10 cellular contexts compared by ENCODE assay signal in genomic region chr7:26186364-26187311, GRCh38. TPM values are rescaled to one million over a fixed set of nuclear protein-coding genes. Genes with fewer than 3 reads are reported as not detected.
A peak's percentile ranks its signal among the peaks of the same experiment; 100 is the strongest.
DNase-seq lines count a peak whose midpoint lies in the region; ATAC-seq and TF ChIP-seq lines count a peak whose summit lies in the region.
"Had no signal": no experiment of that assay in that cellular context is flagged by ENCODE, and none has a peak within 500 bp of the region (broad histone marks: within the 10 kb centered on the region; RNA-seq: fewer than 3 reads in every experiment).

No MANE protein-coding gene starts in this region.

- H3K27ac ChIP-seq in cardiac muscle cell (peak overlapping the region; percentile 34), heart right ventricle (no peak overlapping the region), SK-N-MC (peak overlapping the region; percentile 82), epithelial cell of prostate (peak overlapping the region; percentile 20)

- H3K4me1 ChIP-seq in cardiac muscle cell (ENCODE audit: low read depth) (no peaks in the 10 kb centered on the region), heart right ventricle (peaks cover 0 to 73% (median 34%) of the 10 kb centered on the region in 9 donors)

- ATAC-seq in heart right ventricle, result no peak
- ATAC-seq in HG02885 (IDR thresholded peaks at IDR 0.05; ENCODE audit: poor library complexity, unreplicated experiment), result no peak

- no peak overlapping the region for H3K4me3 ChIP-seq in cardiac muscle cell
- H3K4me3 ChIP-seq in heart right ventricle, result no peak overlapping the region
- H3K4me3 ChIP-seq in SK-N-MC, result no peak overlapping the region

- H3K9ac ChIP-seq in SK-N-MC (ENCODE audit: insufficient read length), result no peak overlapping the region

- H3K36me3 ChIP-seq in cardiac muscle cell (peaks cover 33% of the 10 kb centered on the region), heart right ventricle (peaks cover 0 to 75% (median 42%) of the 10 kb centered on the region in 9 donors), SK-N-MC (ENCODE audit: insufficient read depth, low read length) (peaks cover 41% of the 10 kb centered on the region)

- DNase-seq in cardiac muscle cell (ENCODE audit: low read depth in 1 of 2, low spot score in 1 of 2), result no peak
- no peak for DNase-seq in heart right ventricle
- no peak for DNase-seq in SK-N-MC (ENCODE audit: low read depth, low spot score)
- DNase-seq in epithelial cell of prostate (ENCODE audit: low read depth, low spot score), result no peak
- DNase-seq in C1 segment of cervical spinal cord (lab: John Stamatoyannopoulos, UW), result no peak
- DNase-seq in kidney tubule cell (ENCODE audit: low spot score), result no peak
- no peak for DNase-seq in Ammon's horn (ENCODE audit: low spot score)
- DNase-seq: hypothalamus, NCI-H1048 had no signal

- H3K27me3 ChIP-seq in cardiac muscle cell (no peaks in the 10 kb centered on the region), heart right ventricle (no peaks in the 10 kb centered on the region)

- intact Hi-C loops in heart right ventricle (cut with DNase I), result loop anchor here in 1 of 10 donors (10.0 kb wide), 1 partner anchor 92 kb away; no protein-coding TSS in a partner anchor

- TF ChIP-seq CTCF in cardiac muscle cell (IDR thresholded peaks at IDR 0.05; ENCODE audit: low read depth, low read length) (no peak), heart right ventricle (IDR thresholded peaks at IDR 0.05) (no peak)

- H3K9me3 ChIP-seq in cardiac muscle cell (ENCODE audit: low read depth) (no peaks in the 10 kb centered on the region), heart right ventricle (no peaks in the 10 kb centered on the region), SK-N-MC (ENCODE audit: low read depth, low read length) (no peaks in the 10 kb centered on the region)

- 88 to 90% methylated on average over 5 of the region's 5 CpGs for whole genome bisulfite sequencing in heart right ventricle, 2 donors

RNA-seq across cellular contexts. Expression of gene HNRNPA2B1, which starts 13.9 kb away (rescaled TPM):
- total RNA-seq in cardiac muscle cell (247 and 450 TPM in 2 replicates), heart right ventricle (100 to 1,000 TPM; 364 to 445 (median 398) TPM)
- polyA plus RNA-seq in cardiac muscle cell (880 and 1,016 TPM in 2 replicates), heart right ventricle (100 to 1,000 TPM; 554 to 667 TPM)

RNA-seq across cellular contexts. Expression of gene CBX3, which starts 14.9 kb away (rescaled TPM):
- 188 and 223 TPM in 2 replicates for total RNA-seq in cardiac muscle cell
- 213 and 266 TPM in 2 replicates for polyA plus RNA-seq in cardiac muscle cell
- 10 to 100 TPM; 49.0 to 72.6 (median 58.6) TPM for total RNA-seq in heart right ventricle
- 10 to 100 TPM; 55.0 to 60.6 TPM for polyA plus RNA-seq in heart right ventricle

RNA-seq across cellular contexts. Expression of gene NFE2L3, which starts 34.6 kb away (rescaled TPM):
- total RNA-seq in cardiac muscle cell, result 2.1 TPM in 2 replicates
- 2.1 and 3.8 TPM in 2 replicates for polyA plus RNA-seq in cardiac muscle cell
- total RNA-seq in heart right ventricle, result 1 to 10 TPM in 5 of 10 donors, under 1 TPM in 5; 0.32 to 4.1 (median 1.1) TPM
- 1 to 10 TPM in 1 of 2 donors, under 1 TPM in 1; 0.80 to 2.1 TPM for polyA plus RNA-seq in heart right ventricle

Comparison
In these comparisons a context has a peak if more than half of its experiments do, and no peak if none do; other contexts are left out.
1. H3K27ac ChIP-seq: peak in cardiac muscle cell (single experiment), SK-N-MC (single experiment) and epithelial cell of prostate (single experiment); none in heart right ventricle (0 of 10).